1 cellular context compared by ENCODE assay signal in genomic region chr16:79845006-79845733, GRCh38.
TF ChIP-seq lines count a peak whose summit lies in the region.

No MANE protein-coding gene starts in this region.

TF ChIP-seq in GM12878, 131 proteins besides CTCF, POLR2A, EP300 and RAD21 (continued from another document):
- TF ChIP-seq SREBF2 (IDR thresholded peaks at IDR 0.05; ENCODE audit: low read length) = no peak
- no peak for TF ChIP-seq FOS (IDR thresholded peaks at IDR 0.05; ENCODE audit: borderline replicate concordance, extremely low read depth, insufficient read length)
- TF ChIP-seq CBX3 (IDR thresholded peaks at IDR 0.05; ENCODE audit: borderline replicate concordance, low read depth) = no peak
- TF ChIP-seq SMAD5 (IDR thresholded peaks at IDR 0.05; ENCODE audit: low read depth) = peak; percentile 54; the same call in 1 of the 2 replicates
- TF ChIP-seq CBFB (IDR thresholded peaks at IDR 0.05; ENCODE audit: low read depth) = peak; percentile 65
- TF ChIP-seq BCLAF1 (IDR thresholded peaks at IDR 0.05) = no peak
- TF ChIP-seq ZBED1 (IDR thresholded peaks at IDR 0.05; ENCODE audit: borderline replicate concordance) = peak; percentile 86
- TF ChIP-seq IRF4 (IDR thresholded peaks at IDR 0.05; ENCODE audit: low read depth, low read length) = peak; percentile 90
- no peak for TF ChIP-seq WRNIP1 (IDR thresholded peaks at IDR 0.05; ENCODE audit: borderline replicate concordance, low read depth, low read length)
- peak; percentile 37 for TF ChIP-seq SP1 (IDR thresholded peaks at IDR 0.05; ENCODE audit: low read depth, low read length)
- peak; percentile 93 for TF ChIP-seq TCF7 (IDR thresholded peaks at IDR 0.05; ENCODE audit: borderline replicate concordance)
- TF ChIP-seq ETV6 (conservative IDR thresholded peaks at IDR 0.05 in 1 of 2, IDR thresholded peaks at IDR 0.05 in 1 of 2; ENCODE audit: borderline replicate concordance in 1 of 2, low read depth in 1 of 2) = peak in 1 of 2 experiments; percentile 82; a peak in 2 of 4 replicates
- peak; percentile 94 for TF ChIP-seq FOXM1 (IDR thresholded peaks at IDR 0.05; ENCODE audit: low read depth, low read length)
- no peak; the same call in 1 of the 2 replicates for TF ChIP-seq MTA3 (IDR thresholded peaks at IDR 0.05; ENCODE audit: borderline replicate concordance, low read length)
- TF ChIP-seq MEF2A (IDR thresholded peaks at IDR 0.05; ENCODE audit: insufficient read depth, low read depth, low read length) = peak; percentile 53; the same call in 1 of the 2 replicates
- no peak for TF ChIP-seq TARDBP (IDR thresholded peaks at IDR 0.05; ENCODE audit: borderline replicate concordance)
- TF ChIP-seq RUNX3 (IDR thresholded peaks at IDR 0.05; ENCODE audit: low read length) = peak; percentile 90
- TF ChIP-seq ATF2 (IDR thresholded peaks at IDR 0.05; ENCODE audit: low read length) = peak; percentile 72; the same call in 1 of the 2 replicates
- peak; percentile 77; the same call in 1 of the 2 replicates for TF ChIP-seq PAX5 (IDR thresholded peaks at IDR 0.05; ENCODE audit: borderline replicate concordance, low read depth, low read length)
- TF ChIP-seq CREM (IDR thresholded peaks at IDR 0.05; ENCODE audit: low read depth) = peak; percentile 91
- TF ChIP-seq PKNOX1 (IDR thresholded peaks at IDR 0.05) = peak; percentile 17; the same call in 1 of the 2 replicates
- peak; percentile 95 for TF ChIP-seq EED (IDR thresholded peaks at IDR 0.05; ENCODE audit: low read depth)
- TF ChIP-seq TCF3 (IDR thresholded peaks at IDR 0.05; ENCODE audit: borderline replicate concordance, insufficient read depth, low read depth, low read length) = peak; percentile 100
